ENCODE assay signal across 1 cellular context in the genomic region with DNA sequence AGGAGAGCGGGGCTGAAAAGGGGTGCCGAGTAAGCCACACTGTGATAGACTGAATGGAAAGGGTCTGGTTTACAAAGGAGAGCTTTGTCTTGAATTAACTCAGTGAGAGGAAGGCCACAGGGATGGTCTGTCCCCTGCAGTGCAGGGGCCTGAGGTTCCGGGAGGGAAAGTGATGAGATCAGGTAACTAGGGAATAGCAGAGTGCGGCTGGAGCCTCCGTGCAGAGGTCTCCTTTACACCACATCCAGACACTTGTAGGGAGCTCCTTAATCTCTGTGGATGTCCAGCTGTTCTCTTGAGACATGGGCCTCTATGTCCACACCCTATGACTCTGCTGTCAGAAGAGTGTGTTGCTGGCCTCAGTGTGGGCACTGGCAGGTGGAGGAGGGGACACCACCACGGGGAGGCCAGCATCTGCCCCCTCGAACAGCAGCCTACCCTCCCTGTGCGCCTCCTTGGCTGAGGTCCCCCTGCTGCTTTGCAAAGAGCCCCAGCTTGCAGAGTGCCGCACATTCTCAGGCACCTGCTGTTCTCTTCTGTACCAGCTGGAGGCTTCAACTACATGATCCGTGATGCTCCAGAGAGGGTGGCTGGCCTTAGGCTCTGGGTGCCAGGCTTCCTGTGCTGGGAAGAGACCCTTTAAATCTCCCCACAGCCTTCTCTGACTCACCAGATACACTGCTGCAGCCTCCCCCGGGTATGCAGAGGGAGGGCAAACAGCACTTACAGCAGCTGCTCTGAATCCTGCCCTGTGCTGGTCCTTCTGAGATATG.
TF ChIP-seq lines count a peak whose summit lies in the region.

No MANE protein-coding gene starts in this region.

TF ChIP-seq in H1, 55 proteins besides CTCF, POLR2A, EP300 and RAD21:
- peak; percentile 40; the same call in 1 of the 2 replicates for TF ChIP-seq TEAD4 (IDR thresholded peaks at IDR 0.05; ENCODE audit: low read depth, low read length)
- TF ChIP-seq EGR1 (IDR thresholded peaks at IDR 0.05; ENCODE audit: borderline replicate concordance, low read depth, low read length) = no peak
- TF ChIP-seq KDM5A (IDR thresholded peaks at IDR 0.05; ENCODE audit: low read length) = no peak
- 0 out of 2 replicates have a peak, but pooled peaks have one; percentile 16 for TF ChIP-seq TCF12 (IDR thresholded peaks at IDR 0.05; ENCODE audit: low read depth, low read length)
- no peak for TF ChIP-seq SP1 (IDR thresholded peaks at IDR 0.05; ENCODE audit: low read depth, low read length)
- no peak for TF ChIP-seq SRF (IDR thresholded peaks at IDR 0.05; ENCODE audit: low read depth, low read length)
- TF ChIP-seq MAFK (IDR thresholded peaks at IDR 0.05; ENCODE audit: low read depth, low read length) = no peak
- TF ChIP-seq GTF2F1 (IDR thresholded peaks at IDR 0.05; ENCODE audit: borderline replicate concordance, low read depth, low read length) = no peak
- no peak for TF ChIP-seq HDAC6 (IDR thresholded peaks at IDR 0.05; ENCODE audit: low read depth, low read length)
- no peak; the same call in 1 of the 2 replicates for TF ChIP-seq TBP (IDR thresholded peaks at IDR 0.05; ENCODE audit: low read depth, low read length)
- TF ChIP-seq ASH2L (IDR thresholded peaks at IDR 0.05; ENCODE audit: low read length) = peak; percentile 38
- TF ChIP-seq FOSL1 (IDR thresholded peaks at IDR 0.05; ENCODE audit: insufficient read depth, low read depth, low read length) = no peak
- TF ChIP-seq CEBPB (IDR thresholded peaks at IDR 0.05; ENCODE audit: low read depth, low read length) = no peak
- 0 out of 2 replicates have a peak, but pooled peaks have one; percentile 17 for TF ChIP-seq TAF1 (IDR thresholded peaks at IDR 0.05; ENCODE audit: low read depth, low read length)
- no peak for TF ChIP-seq CHD2 (IDR thresholded peaks at IDR 0.05; ENCODE audit: low read length)
- TF ChIP-seq JUND (IDR thresholded peaks at IDR 0.05; ENCODE audit: low read length) = no peak
- 0 out of 2 replicates have a peak, but pooled peaks have one; percentile 34 for TF ChIP-seq POLR2AphosphoS5 (IDR thresholded peaks at IDR 0.05; ENCODE audit: low read depth, low read length)
- no peak for TF ChIP-seq ZNF274 (IDR thresholded peaks at IDR 0.05; ENCODE audit: borderline replicate concordance, extremely low read depth, low read length)
- no peak for TF ChIP-seq KDM1A (IDR thresholded peaks at IDR 0.05; ENCODE audit: borderline replicate concordance, low read length)
- TF ChIP-seq CTBP2 (IDR thresholded peaks at IDR 0.05; ENCODE audit: borderline replicate concordance, insufficient read depth, insufficient read length, low read length) = peak; percentile 75
- no peak for TF ChIP-seq BACH1 (IDR thresholded peaks at IDR 0.05; ENCODE audit: low read length)
- no peak for TF ChIP-seq BRCA1 (IDR thresholded peaks at IDR 0.05; ENCODE audit: low read depth, low read length)
- TF ChIP-seq EZH2 (IDR thresholded peaks at IDR 0.05; ENCODE audit: low read depth, low read length, severe bottlenecking) = no peak
- TF ChIP-seq NANOG (IDR thresholded peaks at IDR 0.05; ENCODE audit: insufficient read depth, low read depth, low read length, poor library complexity, severe bottlenecking) = peak; percentile 62
- peak in 1 of 2 experiments; percentile 27; a peak in 1 of 4 replicates for TF ChIP-seq SIN3A (conservative IDR thresholded peaks at IDR 0.05 in 1 of 2, IDR thresholded peaks at IDR 0.05 in 1 of 2; ENCODE audit: low read depth in 1 of 2, low read length in 2 of 2)
- TF ChIP-seq JUN (IDR thresholded peaks at IDR 0.05; ENCODE audit: low read depth, low read length) = no peak
- no peak for TF ChIP-seq POU5F1 (IDR thresholded peaks at IDR 0.05; ENCODE audit: low read depth, low read length)
- TF ChIP-seq, protein P1, sequence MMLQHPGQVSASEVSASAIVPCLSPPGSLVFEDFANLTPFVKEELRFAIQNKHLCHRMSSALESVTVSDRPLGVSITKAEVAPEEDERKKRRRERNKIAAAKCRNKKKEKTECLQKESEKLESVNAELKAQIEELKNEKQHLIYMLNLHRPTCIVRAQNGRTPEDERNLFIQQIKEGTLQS (IDR thresholded peaks at IDR 0.05; ENCODE audit: insufficient read depth, low read depth, low read length) = no peak
- TF ChIP-seq CREB1 (IDR thresholded peaks at IDR 0.05) = no peak
- TF ChIP-seq TAF7 (optimal IDR thresholded peaks at IDR 0.05; ENCODE audit: borderline replicate concordance, low read depth, low read length) = no peak
- no peak for TF ChIP-seq NRF1 (IDR thresholded peaks at IDR 0.05; ENCODE audit: low read depth, low read length)
- no peak for TF ChIP-seq CBX5 (IDR thresholded peaks at IDR 0.05; ENCODE audit: low read depth, low read length)
- no peak for TF ChIP-seq SUZ12 (IDR thresholded peaks at IDR 0.05; ENCODE audit: low read length)
- no peak for TF ChIP-seq RBBP5 (IDR thresholded peaks at IDR 0.05; ENCODE audit: borderline replicate concordance, low read depth, low read length)
- TF ChIP-seq SP4 (IDR thresholded peaks at IDR 0.05; ENCODE audit: low read length) = no peak
- TF ChIP-seq, protein P2, sequence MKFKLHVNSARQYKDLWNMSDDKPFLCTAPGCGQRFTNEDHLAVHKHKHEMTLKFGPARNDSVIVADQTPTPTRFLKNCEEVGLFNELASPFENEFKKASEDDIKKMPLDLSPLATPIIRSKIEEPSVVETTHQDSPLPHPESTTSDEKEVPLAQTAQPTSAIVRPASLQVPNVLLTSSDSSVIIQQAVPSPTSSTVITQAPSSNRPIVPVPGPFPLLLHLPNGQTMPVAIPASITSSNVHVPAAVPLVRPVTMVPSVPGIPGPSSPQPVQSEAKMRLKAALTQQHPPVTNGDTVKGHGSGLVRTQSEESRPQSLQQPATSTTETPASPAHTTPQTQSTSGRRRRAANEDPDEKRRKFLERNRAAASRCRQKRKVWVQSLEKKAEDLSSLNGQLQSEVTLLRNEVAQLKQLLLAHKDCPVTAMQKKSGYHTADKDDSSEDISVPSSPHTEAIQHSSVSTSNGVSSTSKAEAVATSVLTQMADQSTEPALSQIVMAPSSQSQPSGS (IDR thresholded peaks at IDR 0.05; ENCODE audit: low read length) = peak; percentile 72; the same call in 1 of the 2 replicates
- 0 out of 4 replicates have a peak, but pooled peaks of 1 of the 2 experiments have one; percentile 56 for TF ChIP-seq HDAC2 (IDR thresholded peaks at IDR 0.05; ENCODE audit: borderline replicate concordance in 1 of 2, low read depth in 2 of 2, low read length in 2 of 2)
TF ChIP-seq in H1: peak in this region for 10.
